18 cellular contexts compared by ENCODE assay signal in the genomic region with DNA sequence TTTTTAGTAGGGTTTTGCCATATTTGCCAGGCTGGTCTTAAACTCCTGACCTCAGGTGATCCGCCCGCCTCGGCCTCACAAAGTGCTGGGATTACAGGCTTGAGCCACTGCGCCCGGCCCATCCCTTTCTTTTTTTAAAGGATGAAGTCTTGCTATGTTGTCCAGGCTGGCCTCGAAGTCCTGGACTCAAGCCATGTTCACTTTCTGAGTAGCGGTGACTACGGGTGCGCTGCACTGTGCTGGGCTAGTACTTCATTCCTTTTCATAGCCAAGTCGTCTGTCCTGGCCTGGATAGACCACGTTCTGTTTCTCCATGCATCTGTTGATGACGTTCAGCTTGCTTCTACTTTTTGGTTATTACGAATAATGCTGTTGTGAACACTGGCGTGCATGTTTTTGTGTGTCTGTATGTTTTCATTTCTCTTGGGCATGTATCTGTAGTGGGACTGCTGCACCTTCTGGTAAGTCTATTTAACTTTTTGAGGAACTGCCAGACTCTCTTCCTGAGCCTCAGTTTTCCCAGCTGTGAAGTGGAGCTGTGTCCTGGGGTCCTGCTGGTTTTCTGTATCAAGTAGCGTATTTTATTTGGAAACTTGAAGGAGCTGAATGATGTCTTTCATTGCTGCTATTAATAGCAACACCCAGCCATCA. TPM values are rescaled to one million over a fixed set of nuclear protein-coding genes. Genes with fewer than 3 reads are reported as not detected.
A peak's percentile ranks its signal among the peaks of the same experiment; 100 is the strongest.
DNase-seq lines count a peak whose midpoint lies in the region; ATAC-seq, FAIRE-seq and TF ChIP-seq lines count a peak whose summit lies in the region.
"Had no signal": no experiment of that assay in that cellular context is flagged by ENCODE, and none has a peak within 500 bp of the region (broad histone marks: within the 10 kb centered on the region; RNA-seq: fewer than 3 reads in every experiment).

No MANE protein-coding gene starts in this region.

- intact Hi-C loops in heart right ventricle (cut with DNase I), result loop anchor here in 1 of 10 donors (5.0 kb wide), 1 partner anchor 39 kb away; a partner anchor contains a TSS
- intact Hi-C loops in Right ventricle myocardium superior (cut with DNase I), result no loop called here
- intact Hi-C loops in dendritic cell treated with granulocyte-macrophage colony-stimulating factor and Interleukin-4, amounts not matched to agents 40 ng/mL and 50 ng/mL, for 4 days (cut with micrococcal nuclease), result loop anchor here (5.0 kb wide), 1 partner anchor 91 kb away; no protein-coding TSS in a partner anchor
- intact Hi-C loops in uterus (cut with DNase I; ENCODE audit: low total_unique reads), result no loop called here

- DNase-seq in heart right ventricle (no peak), Right ventricle myocardium superior (no peak), osteocyte (ENCODE audit: extremely low spot score, unreplicated experiment) (no peak), uterus (no peak), GM12891 (ENCODE audit: insufficient read length, low spot score) (no peak)
- DNase-seq in stimulated activated CD4-positive, alpha-beta T cell treated with anti-CD3 and anti-CD28 coated beads, Interleukin-4, amount 100 ng/mL, for 24 hours, result no peak
- DNase-seq in effector CD4-positive, alpha-beta T cell, result no peak
- DNase-seq: activated CD4-positive, alpha-beta T cell treated with anti-CD3 and anti-CD28 coated beads, Interleukin-2, amount 50 U/mL, for 1 hour; DMS53; effector memory CD4-positive, alpha-beta T cell; islet precursor cell; naive thymus-derived CD4-positive, alpha-beta T cell; NCI-H510A treated with DMSO at 0.1 percent for 48 hours; RPMI8226; stimulated activated CD4-positive, alpha-beta T cell treated with anti-CD3 and anti-CD28 coated beads, Interleukin-12 subunit alpha, Interleukin-12 subunit beta, amount 100 ng/mL, for 4 hours; T1000 had no signal

- no peaks in the 10 kb centered on the region for H3K9me3 Mint-ChIP-seq in dendritic cell treated with granulocyte-macrophage colony-stimulating factor and Interleukin-4, amounts not matched to agents 40 ng/mL and 50 ng/mL, for 4 days
- H3K9me3 Mint-ChIP-seq in osteocyte (ENCODE audit: unreplicated experiment), result no peaks in the 10 kb centered on the region
- H3K9me3 Mint-ChIP-seq: IgD-negative memory B cell had no signal

- TF ChIP-seq POLR2A in uterus (IDR thresholded peaks at IDR 0.05) (no peak), GM12891 (IDR thresholded peaks at IDR 0.05; ENCODE audit: low read depth, low read length) (no peak)

- peak overlapping the region; percentile 40 for H3K4me3 Mint-ChIP-seq in dendritic cell treated with granulocyte-macrophage colony-stimulating factor and Interleukin-4, amounts not matched to agents 40 ng/mL and 50 ng/mL, for 4 days
- H3K4me3 Mint-ChIP-seq in osteocyte (ENCODE audit: unreplicated experiment), result peak overlapping the region; percentile 38

- H3K4me1 ChIP-seq in heart right ventricle, result peaks cover 30 to 81% (median 64%) of the 10 kb centered on the region in 9 donors
- peaks cover 0 to 18% of the 10 kb centered on the region in 2 donors for H3K4me1 ChIP-seq in uterus

- no peaks in the 10 kb centered on the region for H3K36me3 ChIP-seq in heart right ventricle
- H3K36me3 ChIP-seq in uterus, result no peaks in the 10 kb centered on the region

- peak overlapping the region; percentile 97 for H3K27ac Mint-ChIP-seq in dendritic cell treated with granulocyte-macrophage colony-stimulating factor and Interleukin-4, amounts not matched to agents 40 ng/mL and 50 ng/mL, for 4 days
- H3K27ac Mint-ChIP-seq in osteocyte (ENCODE audit: unreplicated experiment), result peak overlapping the region; percentile 99

- ATAC-seq in heart right ventricle (no peak), Right ventricle myocardium superior (ENCODE audit: poor library complexity) (no peak)
- ATAC-seq: naive thymus-derived CD4-positive, alpha-beta T cell had no signal

- H3K27ac ChIP-seq in heart right ventricle, result peak overlapping the region; percentile 16 to 83 (median 75)
- H3K27ac ChIP-seq in uterus, result peak overlapping the region; percentile 62 to 67

- peaks cover 4% of the 10 kb centered on the region for H3K27me3 Mint-ChIP-seq in dendritic cell treated with granulocyte-macrophage colony-stimulating factor and Interleukin-4, amounts not matched to agents 40 ng/mL and 50 ng/mL, for 4 days
- H3K27me3 Mint-ChIP-seq in osteocyte (ENCODE audit: unreplicated experiment), result no peaks in the 10 kb centered on the region
- H3K27me3 Mint-ChIP-seq: naive thymus-derived CD4-positive, alpha-beta T cell had no signal

- H3K4me1 Mint-ChIP-seq in dendritic cell treated with granulocyte-macrophage colony-stimulating factor and Interleukin-4, amounts not matched to agents 40 ng/mL and 50 ng/mL, for 4 days (ENCODE audit: low read depth), result peaks cover 92% of the 10 kb centered on the region
- peaks cover 72% of the 10 kb centered on the region for H3K4me1 Mint-ChIP-seq in osteocyte (ENCODE audit: unreplicated experiment)

- FAIRE-seq in GM12891 (lab: Jason Lieb, UNC), result no peak

- 73 to 77% methylated on average over 15 of the region's 15 CpGs for WGBS in heart right ventricle, 2 donors

- H3K9me3 ChIP-seq in heart right ventricle (peaks cover 0 to 11% (median 0%) of the 10 kb centered on the region in 11 donors), uterus (no peaks in the 10 kb centered on the region)

- H3K36me3 Mint-ChIP-seq in dendritic cell treated with granulocyte-macrophage colony-stimulating factor and Interleukin-4, amounts not matched to agents 40 ng/mL and 50 ng/mL, for 4 days (ENCODE audit: low read depth), result no peaks in the 10 kb centered on the region
- H3K36me3 Mint-ChIP-seq in osteocyte (ENCODE audit: unreplicated experiment), result peaks cover under 1% of the 10 kb centered on the region

- TF ChIP-seq CTCF in heart right ventricle (IDR thresholded peaks at IDR 0.05), result no peak
- no peak for TF ChIP-seq CTCF in osteocyte (IDR thresholded peaks at IDR 0.05)
- TF ChIP-seq CTCF in uterus (IDR thresholded peaks at IDR 0.05), result no peak

- H3K4me3 ChIP-seq in heart right ventricle (peak overlapping the region in 2 of 10 donors; percentile 29 to 31), uterus (no peak overlapping the region)

- H3K27me3 ChIP-seq in heart right ventricle, result no peaks in the 10 kb centered on the region
- no peaks in the 10 kb centered on the region for H3K27me3 ChIP-seq in uterus

TF ChIP-seq in GM12891, 5 proteins besides CTCF, POLR2A, EP300 and RAD21:
- TF ChIP-seq TAF1 (IDR thresholded peaks at IDR 0.05; ENCODE audit: low read depth, low read length) (no peak), POU2F2 (IDR thresholded peaks at IDR 0.05; ENCODE audit: low read depth, low read length) (no peak), POLR2AphosphoS5 (IDR thresholded peaks at IDR 0.05; ENCODE audit: low read depth, low read length) (no peak), SPI1 (IDR thresholded peaks at IDR 0.05; ENCODE audit: low read depth, low read length) (no peak), PAX5 (IDR thresholded peaks at IDR 0.05; ENCODE audit: insufficient read depth, low read length, severe bottlenecking) (no peak)

RNA-seq across cellular contexts. Expression of a gene that starts 40.0 kb away (rescaled TPM):
- total RNA-seq in heart right ventricle (10 to 100 TPM; 31.1 to 53.2 (median 33.6) TPM), Right ventricle myocardium superior (30.3 TPM), osteocyte (57.3 and 64.1 TPM in 2 replicates), uterus (100 to 1,000 TPM in 1 of 4 donors, 10 to 100 TPM in 3; 32.6 to 128 (median 73.9) TPM)
- 10 to 100 TPM; 15.6 to 25.0 TPM for polyA plus RNA-seq in heart right ventricle
- polyA plus RNA-seq in GM12891 (2012; ENCODE audit: low read depth, missing spikeins), result 18.7 TPM
